Comparison of ENCODE assay signal across 9 cellular contexts in genomic region chr6:158654960-158655485, GRCh38. TPM values are rescaled to one million over a fixed set of nuclear protein-coding genes. Genes with fewer than 3 reads are reported as not detected.
DNase-seq lines count a peak whose midpoint lies in the region; ATAC-seq, FAIRE-seq and TF ChIP-seq lines count a peak whose summit lies in the region.
"Had no signal": no experiment of that assay in that cellular context is flagged by ENCODE, and none has a peak within 500 bp of the region (broad histone marks: within the 10 kb centered on the region; RNA-seq: fewer than 3 reads in every experiment).

No MANE protein-coding gene starts in this region.

- in situ Hi-C loops in GM13977 (cut with MboI; ENCODE audit: low pct_unique_long_range_greater_than_20kb, low sequenced_read_pairs, unreplicated experiment), result no loop called here

- H3K4me1 ChIP-seq in CD8-positive, alpha-beta T cell (ENCODE audit: insufficient read depth, low read length), result peaks cover 48% of the 10 kb centered on the region
- H3K4me1 ChIP-seq in colonic mucosa, result no peaks in the 10 kb centered on the region
- H3K4me1 ChIP-seq in naive thymus-derived CD4-positive, alpha-beta T cell (ENCODE audit: control insufficient read depth in 2 of 2, insufficient read depth in 2 of 2, low read length in 2 of 2), result peaks cover 45 to 52% of the 10 kb centered on the region in 2 donors

- H3K4me1 Mint-ChIP-seq in CD8-positive, alpha-beta T cell (ENCODE audit: low read depth), result peaks cover 64% of the 10 kb centered on the region
- H3K4me1 Mint-ChIP-seq in naive thymus-derived CD4-positive, alpha-beta T cell, result peaks cover 37 to 80% (median 71%) of the 10 kb centered on the region in 7 donors

- no peak for TF ChIP-seq CTCF in CD8-positive, alpha-beta T cell (IDR thresholded peaks at IDR 0.05)
- TF ChIP-seq CTCF in colonic mucosa (IDR thresholded peaks at IDR 0.05) (no peak), GM13977 (IDR thresholded peaks at IDR 0.05; ENCODE audit: extremely low read depth, insufficient read depth, missing control alignments) (no peak)

- H3K36me3 ChIP-seq in CD8-positive, alpha-beta T cell (ENCODE audit: insufficient read depth, low read length), result no peaks in the 10 kb centered on the region
- H3K36me3 ChIP-seq in colonic mucosa, result no peaks in the 10 kb centered on the region
- no peaks in the 10 kb centered on the region for H3K36me3 ChIP-seq in naive thymus-derived CD4-positive, alpha-beta T cell (ENCODE audit: control insufficient read depth in 2 of 3, insufficient read depth in 3 of 3, low read length in 3 of 3)

- H3K4me3 ChIP-seq in CD8-positive, alpha-beta T cell (ENCODE audit: low read depth, low read length), result peak overlapping the region; percentile 42
- H3K4me3 ChIP-seq in colonic mucosa, result no peak overlapping the region
- peak overlapping the region; percentile 29 for H3K4me3 ChIP-seq in naive thymus-derived CD4-positive, alpha-beta T cell (ENCODE audit: low read length)

- H3K27me3 ChIP-seq in CD8-positive, alpha-beta T cell (ENCODE audit: insufficient read depth, low read length), result no peaks in the 10 kb centered on the region
- no peaks in the 10 kb centered on the region for H3K27me3 ChIP-seq in colonic mucosa
- no peaks in the 10 kb centered on the region for H3K27me3 ChIP-seq in naive thymus-derived CD4-positive, alpha-beta T cell (ENCODE audit: control insufficient read depth in 2 of 2, insufficient read depth in 2 of 2, low read length in 2 of 2)

- ATAC-seq in CD8-positive, alpha-beta T cell, result no peak
- ATAC-seq in naive thymus-derived CD4-positive, alpha-beta T cell, result no peak
- ATAC-seq in GM18867 (IDR thresholded peaks at IDR 0.05; ENCODE audit: unreplicated experiment), result no peak

- CTCF ChIA-PET in CD8-positive, alpha-beta T cell (lab: Charles Lee), result interaction anchor here (1.5 to 1.9 kb wide), 2 partner anchors 26 to 37 kb away, joined by 3 to 12 read pairs; no protein-coding TSS in a partner anchor
- CTCF ChIA-PET in naive thymus-derived CD4-positive, alpha-beta T cell (lab: Charles Lee), result interaction anchor here (3.9 kb wide), 1 partner anchor 11 kb away, joined by 15 read pairs; the partner anchor contains the start of gene DYNLT1

- H3K9me3 ChIP-seq in CD8-positive, alpha-beta T cell (ENCODE audit: low read length), result no peaks in the 10 kb centered on the region
- H3K9me3 ChIP-seq in colonic mucosa, result no peaks in the 10 kb centered on the region
- H3K9me3 ChIP-seq in naive thymus-derived CD4-positive, alpha-beta T cell (ENCODE audit: control insufficient read depth in 2 of 3, low read length in 3 of 3), result no peaks in the 10 kb centered on the region

- H3K4me3 Mint-ChIP-seq in CD8-positive, alpha-beta T cell, result peak overlapping the region; percentile 63
- peak overlapping the region; percentile 53 to 88 (median 84) for H3K4me3 Mint-ChIP-seq in naive thymus-derived CD4-positive, alpha-beta T cell

- H3K9ac ChIP-seq in colonic mucosa (ENCODE audit: low read depth in 2 of 2, low read length in 2 of 2), result no peak overlapping the region

- no peak for TF ChIP-seq POLR2A in H54 (IDR thresholded peaks at IDR 0.05; ENCODE audit: low read depth, low read length)

- H3K27ac Mint-ChIP-seq in CD8-positive, alpha-beta T cell, result peak overlapping the region; percentile 97
- H3K27ac Mint-ChIP-seq in naive thymus-derived CD4-positive, alpha-beta T cell, result peak overlapping the region; percentile 85 to 100 (median 99)

- no peak for FAIRE-seq in H54 (lab: Jason Lieb, UNC)

- H3K9me3 Mint-ChIP-seq in CD8-positive, alpha-beta T cell, result no peaks in the 10 kb centered on the region
- H3K9me3 Mint-ChIP-seq in naive thymus-derived CD4-positive, alpha-beta T cell, result peaks cover 0 to 4% (median 0%) of the 10 kb centered on the region in 11 donors

- peaks cover 16% of the 10 kb centered on the region for H3K36me3 Mint-ChIP-seq in CD8-positive, alpha-beta T cell
- H3K36me3 Mint-ChIP-seq in naive thymus-derived CD4-positive, alpha-beta T cell, result peaks cover 0 to 59% (median 5%) of the 10 kb centered on the region in 5 donors

- peak overlapping the region; percentile 83 for H3K27ac ChIP-seq in CD8-positive, alpha-beta T cell (ENCODE audit: low read depth, low read length)
- peak overlapping the region; percentile 66 for H3K27ac ChIP-seq in colonic mucosa
- peak overlapping the region; percentile 96 for H3K27ac ChIP-seq in naive thymus-derived CD4-positive, alpha-beta T cell (ENCODE audit: low read depth, low read length)

- DNase-seq in CD8-positive, alpha-beta T cell, result peak in 1 of 7 experiments; percentile 7
- DNase-seq in NOMO-1 (lab: John Stamatoyannopoulos, UW; ENCODE audit: unreplicated experiment in 2 of 2) (peak; percentile 51 to 74), colonic mucosa (peak; percentile 38), H54 (ENCODE audit: insufficient read length, low spot score) (no peak), GM13977 (ENCODE audit: low spot score) (no peak), nucleus accumbens (lab: John Stamatoyannopoulos, UW) (no peak)
- peak in 6 of 9 donors; percentile 31 to 46 (median 42) for DNase-seq in naive thymus-derived CD4-positive, alpha-beta T cell
- DNase-seq: NCI-H2081 treated with DMSO at 0.1 percent for 48 hours had no signal

- intact Hi-C loops in CD8-positive, alpha-beta T cell (cut with DNase I, micrococcal nuclease), result loop anchor here (5.0 kb wide), 5 partner anchors 32 to 893 kb away; partner anchors contain the start of gene TMEM181 (in 1 of the 2)
- intact Hi-C loops in colonic mucosa (cut with DNase I), result no loop called here
- intact Hi-C loops in naive thymus-derived CD4-positive, alpha-beta T cell (cut with micrococcal nuclease), result loop anchor here (5.0 to 10.0 kb wide), 7 partner anchors 162 to 770 kb away; partner anchors contain the start of genes EZR (in 1 of the 2), GTF2H5 (in 1 of the 2), SERAC1 (in 1 of the 2) and SYNJ2 (in 1 of the 2)

- no peaks in the 10 kb centered on the region for H3K27me3 Mint-ChIP-seq in CD8-positive, alpha-beta T cell (ENCODE audit: low read depth)
- H3K27me3 Mint-ChIP-seq in naive thymus-derived CD4-positive, alpha-beta T cell, result no peaks in the 10 kb centered on the region

- POLR2A ChIA-PET in CD8-positive, alpha-beta T cell (lab: Charles Lee), result no interaction called here
- POLR2A ChIA-PET in naive thymus-derived CD4-positive, alpha-beta T cell (lab: Charles Lee), result interaction anchor here (0.8 to 4.4 kb wide), 3 partner anchors 11 to 36 kb away, joined by 4 to 78 read pairs (median 5); partner anchors contain the start of gene DYNLT1

RNA-seq across cellular contexts. Expression of gene SYTL3, which starts 5.2 kb away (rescaled TPM):
- total RNA-seq in CD8-positive, alpha-beta T cell, result 10 to 100 TPM; 38.2 to 44.6 TPM
- 1 to 10 TPM; 1.1 to 3.1 TPM for total RNA-seq in colonic mucosa
- total RNA-seq in naive thymus-derived CD4-positive, alpha-beta T cell, result 10 to 100 TPM; 25.8 to 67.0 (median 31.1) TPM
- polyA plus RNA-seq in naive thymus-derived CD4-positive, alpha-beta T cell, result 10 to 100 TPM; 13.4 to 27.3 TPM

RNA-seq across cellular contexts. Expression of gene DYNLT1, which starts 10.5 kb away (rescaled TPM):
- 100 to 1,000 TPM; 109 TPM for total RNA-seq in CD8-positive, alpha-beta T cell
- total RNA-seq in colonic mucosa, result 100 to 1,000 TPM; 140 to 166 TPM
- 100 to 1,000 TPM in 2 of 5 experiments, 10 to 100 TPM in 3; 66.4 to 122 (median 75.9) TPM for total RNA-seq in naive thymus-derived CD4-positive, alpha-beta T cell
- polyA plus RNA-seq in naive thymus-derived CD4-positive, alpha-beta T cell, result 10 to 100 TPM; 81.6 to 95.6 TPM

Comparison
In these comparisons a context has a peak if more than half of its experiments do, and no peak if none do; other contexts are left out.
1. DNase-seq: peak in NOMO-1 (2 of 2), colonic mucosa (single experiment) and naive thymus-derived CD4-positive, alpha-beta T cell (6 of 9); none in H54 (single experiment), GM13977 (single experiment) and nucleus accumbens (0 of 56).
2. RNA of gene SYTL3, which starts 5.2 kb away (total RNA-seq): 38.2 to 44.6 TPM in CD8-positive, alpha-beta T cell and 25.8 to 67.0 TPM in naive thymus-derived CD4-positive, alpha-beta T cell; 1.1 to 3.1 TPM in colonic mucosa; every median in the first group is over 4 times any median in the second.
3. Peak in every context shown above with its lines, with median percentiles within 50 percentile points of each other: H3K27ac ChIP-seq.